In genomic region chr7:107975394-107976013, GRCh38 we compare ENCODE assay signal across 23 cellular contexts. TPM values are rescaled to one million over a fixed set of nuclear protein-coding genes. Genes with fewer than 3 reads are reported as not detected.
"Had no signal": no experiment of that assay in that cellular context is flagged by ENCODE, and none has a peak within 500 bp of the region (broad histone marks: within the 10 kb centered on the region; RNA-seq: fewer than 3 reads in every experiment).

No MANE protein-coding gene starts in this region.

- H3K4me1 Mint-ChIP-seq: activated T-helper 17 cell treated with anti-CD3 and anti-CD28 coated beads, Interleukin-2, amount 50 U/mL, for 72 hours; central memory CD8-positive, alpha-beta T cell had no signal

- ATAC-seq: activated T-helper 17 cell treated with anti-CD3 and anti-CD28 coated beads, Interleukin-2, amount 50 U/mL, for 72 hours had no signal

- H3K36me3 Mint-ChIP-seq: activated naive CD8-positive, alpha-beta T cell; natural killer cell treated with Interleukin-12 subunit alpha and Interleukin-12 subunit beta and Interleukin-15 and Interleukin-18, amount 100 ng/mL, for 72 hours had no signal

- DNase-seq: activated CD4-positive, alpha-beta T cell treated with anti-CD3 and anti-CD28 coated beads for 1 hour; activated T-cell treated with anti-CD3 and anti-CD28 coated beads, Interleukin-2, amount 50 U/mL, for 1 hour; adrenal gland; brain microvascular endothelial cell; colonic mucosa; dorsolateral prefrontal cortex; kidney glomerular epithelial cell; occipital lobe; stimulated activated CD4-positive, alpha-beta T cell treated with anti-CD3 and anti-CD28 coated beads, Interleukin-12 subunit alpha, Interleukin-12 subunit beta, amount 100 ng/mL, for 4 hours; stimulated activated CD4-positive, alpha-beta T cell treated with anti-CD3 and anti-CD28 coated beads, Interleukin-4, amount 100 ng/mL, for 4 hours; T-helper 1 cell; tibial artery; WERI-Rb-1 had no signal

- H3K36me3 ChIP-seq: colonic mucosa, prostate gland had no signal

- H3K27ac Mint-ChIP-seq: activated naive CD8-positive, alpha-beta T cell; activated T-helper 17 cell treated with anti-CD3 and anti-CD28 coated beads, Interleukin-2, amount 50 U/mL, for 72 hours; natural killer cell treated with Interleukin-12 subunit alpha and Interleukin-12 subunit beta and Interleukin-15 and Interleukin-18, amount 100 ng/mL, for 72 hours; stimulated activated naive CD8-positive, alpha-beta T cell treated with anti-CD3 and anti-CD28 coated beads, Interleukin-15, Interleukin-2, amounts not matched to agents 100 ng/mL and 50 ng/mL, for 24 hours had no signal

- H3K27ac ChIP-seq: ascending aorta, brain microvascular endothelial cell, colonic mucosa, dorsolateral prefrontal cortex, epithelial cell of prostate, prostate gland, tibial artery, WERI-Rb-1 had no signal

- H3K4me1 ChIP-seq: colonic mucosa, prostate gland had no signal

- H3K4me3 ChIP-seq: adrenal gland, ascending aorta, colonic mucosa, dorsolateral prefrontal cortex, prostate gland, right atrium auricular region, tibial artery had no signal

- H3K27me3 Mint-ChIP-seq: activated T-helper 17 cell treated with anti-CD3 and anti-CD28 coated beads, Interleukin-2, amount 50 U/mL, for 72 hours had no signal

- H3K4me3 Mint-ChIP-seq: activated naive CD8-positive, alpha-beta T cell; activated T-helper 17 cell treated with anti-CD3 and anti-CD28 coated beads, Interleukin-2, amount 50 U/mL, for 72 hours; central memory CD8-positive, alpha-beta T cell; natural killer cell treated with Interleukin-12 subunit alpha and Interleukin-12 subunit beta and Interleukin-15 and Interleukin-18, amount 100 ng/mL, for 72 hours; stimulated activated naive CD8-positive, alpha-beta T cell treated with anti-CD3 and anti-CD28 coated beads, Interleukin-15, Interleukin-2, amounts not matched to agents 100 ng/mL and 50 ng/mL, for 24 hours had no signal

- H3K27me3 ChIP-seq: adrenal gland, ascending aorta, brain microvascular endothelial cell, colonic mucosa, dorsolateral prefrontal cortex, right atrium auricular region, tibial artery had no signal

- H3K9me3 ChIP-seq: adrenal gland, ascending aorta, colonic mucosa, prostate gland, right atrium auricular region, tibial artery had no signal

- H3K9me3 Mint-ChIP-seq: activated T-helper 17 cell treated with anti-CD3 and anti-CD28 coated beads, Interleukin-2, amount 50 U/mL, for 72 hours; central memory CD8-positive, alpha-beta T cell; natural killer cell treated with Interleukin-12 subunit alpha and Interleukin-12 subunit beta and Interleukin-15 and Interleukin-18, amount 100 ng/mL, for 72 hours; stimulated activated naive CD8-positive, alpha-beta T cell treated with anti-CD3 and anti-CD28 coated beads, Interleukin-15, Interleukin-2, amounts not matched to agents 100 ng/mL and 50 ng/mL, for 24 hours had no signal

- FAIRE-seq: TTC549 had no signal

RNA-seq across cellular contexts. Expression of gene LAMB1, which starts 27.5 kb away (rescaled TPM):
- total RNA-seq: activated T-helper 17 cell treated with anti-CD3 and anti-CD28 coated beads, Interleukin-2, amount 50 U/mL, for 72 hours; natural killer cell treated with Interleukin-12 subunit alpha and Interleukin-12 subunit beta and Interleukin-15 and Interleukin-18, amount 100 ng/mL, for 72 hours had no signal
